Comparison of ENCODE assay signal across 17 cellular contexts in genomic region chr5:38059876-38060275, GRCh38.
DNase-seq lines count a peak whose midpoint lies in the region; ATAC-seq, FAIRE-seq and TF ChIP-seq lines count a peak whose summit lies in the region.
"Had no signal": no experiment of that assay in that cellular context is flagged by ENCODE, and none has a peak within 500 bp of the region (broad histone marks: within the 10 kb centered on the region; RNA-seq: fewer than 3 reads in every experiment).

No MANE protein-coding gene starts in this region.

- POLR2A ChIA-PET in HepG2 (lab: Yijun Ruan, JAX): interaction anchor here (1.0 to 1.7 kb wide), 3 partner anchors 10 to 89 kb away, joined by 3 to 8 read pairs (median 6); no protein-coding TSS in a partner anchor
- POLR2A ChIA-PET in GM10248 (lab: Yijun Ruan, JAX): no interaction called here

- H3K79me2 ChIP-seq in HepG2 (ENCODE audit: insufficient read depth, low read length): no peaks in the 10 kb centered on the region
- no peaks in the 10 kb centered on the region for H3K79me2 ChIP-seq in fibroblast of lung (ENCODE audit: control insufficient read depth, insufficient read depth, low read length)

- TF ChIP-seq CTCF in HepG2 (CRISPR knock-in tag; IDR thresholded peaks at IDR 0.05): no peak
- no peak for TF ChIP-seq CTCF in right lobe of liver (IDR thresholded peaks at IDR 0.05)
- no peak for TF ChIP-seq CTCF in fibroblast of lung (conservative IDR thresholded peaks at IDR 0.05 in 1 of 2, IDR thresholded peaks at IDR 0.05 in 1 of 2; ENCODE audit: low read depth in 1 of 2, low read length in 2 of 2)
- no peak for TF ChIP-seq CTCF in ovary (IDR thresholded peaks at IDR 0.05)
- no peak for TF ChIP-seq CTCF in D721Med (IDR thresholded peaks at IDR 0.05; ENCODE audit: insufficient read depth, missing control alignments)
- TF ChIP-seq CTCF in GM10248 (IDR thresholded peaks at IDR 0.05; ENCODE audit: control extremely low read depth, extremely low read depth, low read depth, missing control alignments): no peak

- no peak overlapping the region; a peak in 1 of 6 replicates for H3K4me3 ChIP-seq in HepG2 (replicated peaks in 1 of 3; ENCODE audit: insufficient read depth in 1 of 3, low read depth in 2 of 3, low read length in 3 of 3)
- no peak overlapping the region for H3K4me3 ChIP-seq in right lobe of liver
- no peak overlapping the region for H3K4me3 ChIP-seq in fibroblast of lung (replicated peaks in 1 of 4; ENCODE audit: control extremely low read depth in 1 of 4, insufficient read depth in 1 of 4, low read depth in 3 of 4, low read length in 4 of 4)
- no peak overlapping the region for H3K4me3 ChIP-seq in ovary
- H3K4me3 ChIP-seq: BLaER1, GM12878, HAP-1 had no signal

- CTCF ChIA-PET in HepG2 (lab: Yijun Ruan, JAX; ENCODE audit: low intra/inter-chr PET ratio, low total read pairs): interaction anchor here (1.2 kb wide), 1 partner anchor 133 kb away, joined by 3 read pairs; no protein-coding TSS in a partner anchor
- CTCF ChIA-PET in GM10248 (lab: Yijun Ruan, JAX): no interaction called here

- intact Hi-C loops in HepG2 (cut with micrococcal nuclease; ENCODE audit: unreplicated experiment): loop anchor here (5.0 kb wide), 1 partner anchor 42 kb away; no protein-coding TSS in a partner anchor
- intact Hi-C loops in right lobe of liver (cut with DNase I): no loop called here
- intact Hi-C loops in ovary (cut with DNase I): no loop called here

- no peaks in the 10 kb centered on the region for H3K9me3 ChIP-seq in HepG2 (ENCODE audit: low read length)
- H3K9me3 ChIP-seq in right lobe of liver: no peaks in the 10 kb centered on the region
- H3K9me3 ChIP-seq in fibroblast of lung (ENCODE audit: control insufficient read depth, insufficient read depth, low read depth, low read length): no peaks in the 10 kb centered on the region
- H3K9me3 ChIP-seq in ovary: no peaks in the 10 kb centered on the region
- H3K9me3 ChIP-seq: BLaER1, Caco-2, HAP-1 had no signal

- FAIRE-seq in HepG2 (lab: Jason Lieb, UNC) (no peak), urothelium cell line (lab: Jason Lieb, UNC) (peak; percentile 59), D721Med (lab: Jason Lieb, UNC) (no peak)
- FAIRE-seq: GM12878, GM18507, H1 had no signal

- no peaks in the 10 kb centered on the region for H3K36me3 ChIP-seq in HepG2 (replicated peaks in 1 of 2; ENCODE audit: control insufficient read depth in 1 of 2, insufficient read depth in 2 of 2, low read length in 2 of 2)
- H3K36me3 ChIP-seq in right lobe of liver: no peaks in the 10 kb centered on the region
- H3K36me3 ChIP-seq in fibroblast of lung (ENCODE audit: control insufficient read depth, insufficient read depth, low read length): no peaks in the 10 kb centered on the region
- H3K36me3 ChIP-seq in ovary: no peaks in the 10 kb centered on the region
- H3K36me3 ChIP-seq: BLaER1, HAP-1 had no signal

- no peak for TF ChIP-seq RAD21 in HepG2 (CRISPR knock-in tag; IDR thresholded peaks at IDR 0.05)

- 80% methylated on average over 6 of the region's 6 CpGs for WGBS in HepG2 (ENCODE audit: low lambda C conversion rate)
- 70% methylated on average over 4 of the region's 6 CpGs for WGBS in right lobe of liver (ENCODE audit: insufficient coverage, low coverage, low lambda C conversion rate, missing lambda C conversion rate)
- 10 to 28% (median 10%) methylated on average over 6 of the region's 6 CpGs for WGBS in ovary, 3 donors

- H2AFZ ChIP-seq in HepG2 (ENCODE audit: low read length) (peak overlapping the region; percentile 88), fibroblast of lung (ENCODE audit: low read length) (no peak overlapping the region)

- no peak for DNase-seq in HepG2 (ENCODE audit: low spot score)
- no peak for DNase-seq in right lobe of liver
- DNase-seq in fibroblast of lung (ENCODE audit: low read depth in 2 of 2): peak in 1 of 2 donors; percentile 30
- peak; percentile 18 to 42 (median 26) for DNase-seq in ovary
- no peak for DNase-seq in urothelium cell line (ENCODE audit: low spot score)
- DNase-seq in D721Med (ENCODE audit: insufficient read length, low spot score): no peak
- no peak for DNase-seq in epidermal melanocyte (ENCODE audit: insufficient read length, low spot score)
- DNase-seq in GM10248 (ENCODE audit: extremely low spot score): no peak
- DNase-seq: AML-193; CD8-positive, alpha-beta memory T cell had no signal

- peak overlapping the region; percentile 33 for H3K27ac ChIP-seq in HepG2 (ENCODE audit: extremely low read length, insufficient read depth, low read length)
- H3K27ac ChIP-seq in right lobe of liver: no peak overlapping the region
- H3K27ac ChIP-seq in fibroblast of lung (ENCODE audit: insufficient read depth, low read length): no peak overlapping the region
- H3K27ac ChIP-seq in ovary: peak overlapping the region in 1 of 2 donors; percentile 68
- H3K27ac ChIP-seq: 22Rv1, BLaER1 had no signal

- H4K20me1 ChIP-seq in HepG2 (ENCODE audit: insufficient read depth, low read length) (no peaks in the 10 kb centered on the region), fibroblast of lung (ENCODE audit: control insufficient read depth, extremely low read depth, insufficient read depth, low read length) (no peaks in the 10 kb centered on the region)
- H4K20me1 ChIP-seq: BLaER1 had no signal

- H3K27me3 ChIP-seq in HepG2 (ENCODE audit: control insufficient read depth in 1 of 2, insufficient read depth in 2 of 2, low read length in 2 of 2) (no peaks in the 10 kb centered on the region), right lobe of liver (no peaks in the 10 kb centered on the region), fibroblast of lung (ENCODE audit: control insufficient read depth, insufficient read depth, low read length) (no peaks in the 10 kb centered on the region), ovary (no peaks in the 10 kb centered on the region)
- H3K27me3 ChIP-seq: BLaER1 had no signal

- peaks cover 36% of the 10 kb centered on the region for H3K4me1 ChIP-seq in HepG2 (ENCODE audit: insufficient read depth, low read length)
- H3K4me1 ChIP-seq in right lobe of liver: no peaks in the 10 kb centered on the region
- no peaks in the 10 kb centered on the region for H3K4me1 ChIP-seq in fibroblast of lung (ENCODE audit: control insufficient read depth, extremely low read depth, insufficient read depth, low read length)
- peaks cover 5% of the 10 kb centered on the region for H3K4me1 ChIP-seq in ovary (ENCODE audit: insufficient read depth)
- H3K4me1 ChIP-seq: BLaER1, HAP-1 had no signal

- TF ChIP-seq EP300 in HepG2 (IDR thresholded peaks at IDR 0.05; ENCODE audit: low read depth in 2 of 2, low read length in 2 of 2) (no peak), HepG2 (CRISPR knock-in tag; IDR thresholded peaks at IDR 0.05; ENCODE audit: borderline replicate concordance) (no peak), ovary (IDR thresholded peaks at IDR 0.05) (no peak)

- ATAC-seq in HepG2: no peak
- ATAC-seq in right lobe of liver: no peak
- ATAC-seq: GM12878 had no signal

- no peak overlapping the region for H3K9ac ChIP-seq in HepG2 (ENCODE audit: insufficient read depth, low read depth, low read length)
- no peak overlapping the region for H3K9ac ChIP-seq in fibroblast of lung (ENCODE audit: insufficient read depth, low read length)
- H3K9ac ChIP-seq: BLaER1 had no signal

- TF ChIP-seq POLR2A in HepG2 (IDR thresholded peaks at IDR 0.05; ENCODE audit: insufficient read depth in 1 of 2, low read depth in 2 of 2, low read length in 2 of 2): no peak
- no peak for TF ChIP-seq POLR2A in right lobe of liver (IDR thresholded peaks at IDR 0.05)
- no peak for TF ChIP-seq POLR2A in ovary (IDR thresholded peaks at IDR 0.05)

- in situ Hi-C loops in HepG2 (cut with HindIII; ENCODE audit: extremely low pct_ligation_motif_present, low pct_unique_long_range_greater_than_20kb): no loop called here

- no TSS peak for BruUV-seq in HepG2 (replicated peaks; lab: Mats Ljungman, UMichigan)

- H3K4me2 ChIP-seq in HepG2 (ENCODE audit: low read depth, low read length) (peak overlapping the region; percentile 50; the same call in 1 of the 2 replicates), fibroblast of lung (ENCODE audit: extremely low read depth, insufficient read depth, low read length) (peak overlapping the region; percentile 23)
- H3K4me2 ChIP-seq: BLaER1 had no signal

TF ChIP-seq in HepG2, 621 proteins besides CTCF, POLR2A, EP300 and RAD21 (continues in another document):
- TF ChIP-seq HNRNPH1 (optimal IDR thresholded peaks at IDR 0.05; ENCODE audit: low read depth, low read length) (no peak), RBAK (CRISPR knock-in tag; IDR thresholded peaks at IDR 0.05) (no peak), ZNF556 (CRISPR knock-in tag; IDR thresholded peaks at IDR 0.05; ENCODE audit: borderline replicate concordance) (no peak), ZFYVE20 (CRISPR knock-in tag; IDR thresholded peaks at IDR 0.05; ENCODE audit: borderline replicate concordance, low read depth) (no peak), ZNF891 (CRISPR knock-in tag; IDR thresholded peaks at IDR 0.05) (no peak), SCMH1 (CRISPR knock-in tag; IDR thresholded peaks at IDR 0.05; ENCODE audit: borderline replicate concordance) (no peak), DR1 (CRISPR knock-in tag; IDR thresholded peaks at IDR 0.05) (no peak), ZGPAT (CRISPR knock-in tag; IDR thresholded peaks at IDR 0.05) (no peak), POLR2G (IDR thresholded peaks at IDR 0.05; ENCODE audit: low read depth, low read length) (no peak), SAFB2 (CRISPR knock-in tag; IDR thresholded peaks at IDR 0.05; ENCODE audit: borderline replicate concordance, low read depth) (no peak), ZC3H13 (CRISPR knock-in tag; IDR thresholded peaks at IDR 0.05) (no peak), LBX2 (CRISPR knock-in tag; IDR thresholded peaks at IDR 0.05; ENCODE audit: borderline replicate concordance) (no peak), MAZ (IDR thresholded peaks at IDR 0.05; ENCODE audit: borderline replicate concordance, low read depth, low read length) (no peak), MAZ (CRISPR knock-in tag; IDR thresholded peaks at IDR 0.05; ENCODE audit: low read depth) (no peak), MYNN (CRISPR knock-in tag; IDR thresholded peaks at IDR 0.05; ENCODE audit: low read depth) (no peak)

Comparison
In these comparisons a context has a peak if more than half of its experiments do, and no peak if none do; other contexts are left out.
1. DNase-seq: peak in ovary (5 of 5); none in HepG2 (single experiment), right lobe of liver (0 of 3), urothelium cell line (single experiment), D721Med (single experiment), epidermal melanocyte (single experiment) and GM10248 (single experiment).